Comparison of ENCODE assay signal across 1 cellular context in genomic region chr2:204135752-204136151, GRCh38.
TF ChIP-seq lines count a peak whose summit lies in the region.

No MANE protein-coding gene starts in this region.

TF ChIP-seq in H1, 55 proteins besides CTCF, POLR2A, EP300 and RAD21 (continued from another document):
- TF ChIP-seq CHD1 (IDR thresholded peaks at IDR 0.05; ENCODE audit: low read depth, low read length) (no peak), MAFK (IDR thresholded peaks at IDR 0.05; ENCODE audit: low read depth, low read length) (no peak), EGR1 (IDR thresholded peaks at IDR 0.05; ENCODE audit: borderline replicate concordance, low read depth, low read length) (no peak), EZH2 (IDR thresholded peaks at IDR 0.05; ENCODE audit: low read depth, low read length, severe bottlenecking) (no peak), POLR2AphosphoS5 (IDR thresholded peaks at IDR 0.05; ENCODE audit: low read depth, low read length) (no peak), SAP30 (IDR thresholded peaks at IDR 0.05; ENCODE audit: insufficient read depth, insufficient replicate concordance, low read length) (no peak), ATF2 (IDR thresholded peaks at IDR 0.05; ENCODE audit: low read length) (no peak), GABPA (IDR thresholded peaks at IDR 0.05; ENCODE audit: borderline replicate concordance, insufficient read depth, low read length) (no peak), USF2 (IDR thresholded peaks at IDR 0.05; ENCODE audit: low read length) (no peak), RBBP5 (IDR thresholded peaks at IDR 0.05; ENCODE audit: borderline replicate concordance, low read depth, low read length) (no peak)
